ENCODE assay signal across 8 cellular contexts in genomic region chr3:46892285-46893145, GRCh38. TPM values are rescaled to one million over a fixed set of nuclear protein-coding genes. Genes with fewer than 3 reads are reported as not detected.
A peak's percentile ranks its signal among the peaks of the same experiment; 100 is the strongest.
DNase-seq lines count a peak whose midpoint lies in the region; ATAC-seq and TF ChIP-seq lines count a peak whose summit lies in the region.

No MANE protein-coding gene starts in this region.

- peaks cover 0 to 2% (median 0%) of the 10 kb centered on the region in 3 donors for H3K9me3 Mint-ChIP-seq in IgD-negative memory B cell
- H3K9me3 Mint-ChIP-seq in WTC11 = no peaks in the 10 kb centered on the region

- H3K27ac Mint-ChIP-seq in IgD-negative memory B cell (peak overlapping the region in 1 of 3 donors; percentile 4), WTC11 (no peak overlapping the region)

- peak; percentile 88 for ATAC-seq in WTC11
- ATAC-seq in GM21423 (IDR thresholded peaks at IDR 0.05; ENCODE audit: unreplicated experiment) = no peak
- no peak for ATAC-seq in GM18867 (IDR thresholded peaks at IDR 0.05; ENCODE audit: unreplicated experiment)

- no peak overlapping the region for H3K27ac ChIP-seq in muscle layer of duodenum (ENCODE audit: low read length)
- no peak overlapping the region for H3K27ac ChIP-seq in uterus

- in situ Hi-C loops in Caki2 (cut with HindIII; ENCODE audit: low pct_unique_long_range_greater_than_20kb, low sequenced_read_pairs) = no loop called here

- H3K4me3 ChIP-seq in fibroblast of the aortic adventitia (ENCODE audit: low read depth, low read length) (peak overlapping the region; percentile 56), muscle layer of duodenum (ENCODE audit: low read depth in 1 of 2, low read length in 2 of 2) (peak overlapping the region; percentile 37 to 70), uterus (peak overlapping the region; percentile 10 to 33)

- peaks cover 0 to 12% (median 2%) of the 10 kb centered on the region in 3 donors for H3K4me1 Mint-ChIP-seq in IgD-negative memory B cell
- peaks cover 25% of the 10 kb centered on the region for H3K4me1 Mint-ChIP-seq in WTC11

- POLR2A ChIA-PET in WTC11 (lab: Charles Lee) = interaction anchor here (1.2 kb wide), 1 partner anchor 11 kb away, joined by 3 read pairs; no protein-coding TSS in a partner anchor

- H3K9me3 ChIP-seq in muscle layer of duodenum (ENCODE audit: control insufficient read depth in 1 of 2, low read length in 2 of 2) (no peaks in the 10 kb centered on the region), uterus (no peaks in the 10 kb centered on the region)

- H3K36me3 ChIP-seq in muscle layer of duodenum (ENCODE audit: control insufficient read depth in 1 of 2, insufficient read depth in 2 of 2, low read length in 2 of 2) (no peaks in the 10 kb centered on the region), uterus (no peaks in the 10 kb centered on the region)

- intact Hi-C loops in uterus (cut with DNase I; ENCODE audit: low total_unique reads) = no loop called here

- H3K27me3 ChIP-seq in muscle layer of duodenum (ENCODE audit: low read depth, low read length) (peaks cover 3% of the 10 kb centered on the region), uterus (no peaks in the 10 kb centered on the region)

- H3K4me3 Mint-ChIP-seq in IgD-negative memory B cell (peak overlapping the region; percentile 30 to 82 (median 70)), WTC11 (peak overlapping the region; percentile 68)

- DNase-seq in Caki2 (ENCODE audit: low read depth) = peak; percentile 89
- peak; percentile 94 for DNase-seq in WTC11 (ENCODE audit: low spot score)
- DNase-seq in fibroblast of the aortic adventitia (ENCODE audit: low read depth) = peak; percentile 35
- peak; percentile 63 to 73 for DNase-seq in uterus

- peaks cover 4 to 17% of the 10 kb centered on the region in 2 donors for H3K4me1 ChIP-seq in muscle layer of duodenum (ENCODE audit: control insufficient read depth in 1 of 2, insufficient read depth in 2 of 2, low read length in 2 of 2)
- peaks cover 0 to 22% of the 10 kb centered on the region in 2 donors for H3K4me1 ChIP-seq in uterus

- H3K27me3 Mint-ChIP-seq in IgD-negative memory B cell = peaks cover 38% of the 10 kb centered on the region
- peaks cover 77% of the 10 kb centered on the region for H3K27me3 Mint-ChIP-seq in WTC11 (ENCODE audit: low read depth)

- H3K36me3 Mint-ChIP-seq in IgD-negative memory B cell = no peaks in the 10 kb centered on the region
- H3K36me3 Mint-ChIP-seq in WTC11 = no peaks in the 10 kb centered on the region

- CTCF ChIA-PET in WTC11 (lab: Charles Lee) = interaction anchor here (0.7 to 2.7 kb wide), 12 partner anchors 10 to 608 kb away, joined by 3 to 9 read pairs (median 5); partner anchors contain the start of gene PRSS50

- no peak for TF ChIP-seq CTCF in WTC11 (IDR thresholded peaks at IDR 0.05)
- TF ChIP-seq CTCF in fibroblast of the aortic adventitia (IDR thresholded peaks at IDR 0.05; ENCODE audit: insufficient read depth, low read length) = no peak
- TF ChIP-seq CTCF in uterus (IDR thresholded peaks at IDR 0.05) = no peak

- no peak for TF ChIP-seq POLR2A in uterus (IDR thresholded peaks at IDR 0.05)

TF ChIP-seq in WTC11, 78 proteins besides CTCF, POLR2A, EP300 and RAD21 (continues in another document):
- TF ChIP-seq USF2 (CRISPR knock-in tag; IDR thresholded peaks at IDR 0.05) (no peak), GTF2I (CRISPR knock-in tag; conservative IDR thresholded peaks at IDR 0.05) (no peak), TEAD4 (CRISPR knock-in tag; IDR thresholded peaks at IDR 0.05) (no peak), FOXP1 (CRISPR knock-in tag; IDR thresholded peaks at IDR 0.05; ENCODE audit: borderline replicate concordance) (no peak; the same call in 1 of the 2 replicates), MAX (CRISPR knock-in tag; IDR thresholded peaks at IDR 0.05) (peak; percentile 88), ZNF263 (CRISPR knock-in tag; IDR thresholded peaks at IDR 0.05; ENCODE audit: low read depth) (no peak), E2F4 (CRISPR knock-in tag; IDR thresholded peaks at IDR 0.05; ENCODE audit: borderline replicate concordance, low read depth) (no peak; the same call in 1 of the 2 replicates), ELF4 (CRISPR knock-in tag; IDR thresholded peaks at IDR 0.05; ENCODE audit: low read depth) (no peak), ZNF532 (CRISPR knock-in tag; IDR thresholded peaks at IDR 0.05; ENCODE audit: borderline replicate concordance) (no peak), STAT6 (CRISPR knock-in tag; conservative IDR thresholded peaks at IDR 0.05; ENCODE audit: low read depth) (no peak), FOXK1 (CRISPR knock-in tag; IDR thresholded peaks at IDR 0.05) (peak; percentile 47; the same call in 1 of the 2 replicates)

RNA-seq across cellular contexts. Expression of gene PTH1R, which starts 15.0 kb away (rescaled TPM):
- total RNA-seq in Caki2 (2014; rRNA removed; shearing (Covaris generic); ENCODE audit: low replicate concordance) = 3.1 and 3.3 TPM in 2 replicates
- not detected for polyA plus RNA-seq in IgD-negative memory B cell
- 4.0 to 12.0 TPM (median 5.6 TPM) in 3 replicates for total RNA-seq in WTC11 (2021)
- 0.16 TPM in 1 of 2 replicates, not detected in the other for total RNA-seq in fibroblast of the aortic adventitia (ENCODE audit: low replicate concordance)
- 10 to 100 TPM in 3 of 4 donors, under 1 TPM in 1; 0.51 to 29.9 (median 18.9) TPM for total RNA-seq in uterus

RNA-seq across cellular contexts. Expression of gene MYL3, which starts 29.3 kb away (rescaled TPM):
- not detected in 2 replicates for total RNA-seq in Caki2 (2014; rRNA removed; shearing (Covaris generic); ENCODE audit: low replicate concordance)
- polyA plus RNA-seq in IgD-negative memory B cell = not detected
- total RNA-seq in WTC11 (2021) = 0.31 TPM in 1 of 3 replicates, not detected in the others
- total RNA-seq in fibroblast of the aortic adventitia (ENCODE audit: low replicate concordance) = not detected in 2 replicates
- 1 to 10 TPM in 3 of 4 donors, not detected in 1; 4.9 to 9.6 (median 6.0) TPM for total RNA-seq in uterus

Comparison
In these comparisons a context has a peak if more than half of its experiments do, and no peak if none do; other contexts are left out.
1. DNase-seq: peak in every context shown above with its lines; median percentile 94 in WTC11; 89 in Caki2; 68 in uterus; 35 in fibroblast of the aortic adventitia.